ENCODE assay signal across 26 cellular contexts in the genomic region with DNA sequence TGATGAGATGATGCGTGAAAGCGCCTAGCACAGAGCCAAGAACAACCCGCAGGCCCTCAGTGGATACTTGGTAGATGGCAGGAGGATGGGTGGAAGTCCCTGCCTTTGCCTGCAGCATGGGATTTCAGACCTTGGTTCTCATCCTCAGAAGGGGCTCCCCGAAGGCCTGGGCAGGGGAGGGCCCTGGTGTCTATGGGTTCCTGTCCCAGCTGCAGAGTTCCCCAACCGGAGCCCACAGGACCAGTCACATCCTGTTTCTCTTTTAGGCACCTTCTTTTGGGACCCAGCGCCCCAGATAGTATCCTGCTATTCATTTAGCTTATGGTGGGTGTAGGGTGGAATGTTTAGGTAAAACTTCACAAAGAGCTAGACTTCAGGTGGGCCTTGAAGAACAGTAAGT. TPM values are rescaled to one million over a fixed set of nuclear protein-coding genes. Genes with fewer than 3 reads are reported as not detected.
DNase-seq lines count a peak whose midpoint lies in the region; ATAC-seq lines count a peak whose summit lies in the region.
"Had no signal": no experiment of that assay in that cellular context is flagged by ENCODE, and none has a peak within 500 bp of the region (broad histone marks: within the 10 kb centered on the region; RNA-seq: fewer than 3 reads in every experiment).

No MANE protein-coding gene starts in this region.

- H2BK12ac ChIP-seq in neuronal stem cell (ENCODE audit: low read length) = no peak overlapping the region

- H3K4me3 Mint-ChIP-seq in T-helper 17 cell = no peak overlapping the region
- H3K4me3 Mint-ChIP-seq: activated naive CD8-positive, alpha-beta T cell treated with anti-CD3 and anti-CD28 coated beads, Interleukin-2, amount 10 ng/mL, durations not matched to agents 7 days and 5 days; activated T-helper 1 cell treated with anti-CD3 and anti-CD28 coated beads, Interleukin-12 subunit alpha, Interleukin-12 subunit beta, Interleukin-2, Interleukin-4 antibody, amounts not matched to agents 30 ng/mL and 10 ng/mL and 1 ng/mL, durations not matched to agents 14 hours and 24 hours and 36 hours; CD4-positive, alpha-beta T cell had no signal

- H3K9me3 ChIP-seq in T-helper 17 cell (ENCODE audit: control insufficient read depth, low read length, poor library complexity, severe bottlenecking) (no peaks in the 10 kb centered on the region), neuronal stem cell (replicated peaks in 1 of 2; ENCODE audit: control insufficient read depth in 2 of 2, insufficient read depth in 1 of 2, low read depth in 1 of 2, low read length in 2 of 2) (peaks cover 4 to 7% of the 10 kb centered on the region in 2 donors)
- H3K9me3 ChIP-seq: gastrocnemius medialis, uterus had no signal

- H3K27me3 ChIP-seq in neuronal stem cell (ENCODE audit: control insufficient read depth in 3 of 3, insufficient read depth in 3 of 3, low read depth in 1 of 3, low read length in 3 of 3) = no peaks in the 10 kb centered on the region
- H3K27me3 ChIP-seq: gastrocnemius medialis, spleen, uterus had no signal

- no peak overlapping the region for H2AFZ ChIP-seq in neuronal stem cell (ENCODE audit: low read length)

- H3K36me3 Mint-ChIP-seq in T-helper 17 cell (ENCODE audit: low read depth) = peaks cover 2% of the 10 kb centered on the region
- H3K36me3 Mint-ChIP-seq: activated naive CD8-positive, alpha-beta T cell treated with anti-CD3 and anti-CD28 coated beads, Interleukin-2, amount 10 ng/mL, durations not matched to agents 7 days and 5 days had no signal

- H3K4me3 ChIP-seq in neuronal stem cell (ENCODE audit: low read length in 2 of 2) = no peak overlapping the region
- H3K4me3 ChIP-seq: gastrocnemius medialis, HAP-1, spleen, thoracic aorta, uterus had no signal

- peak overlapping the region; percentile 33 for H2BK15ac ChIP-seq in neuronal stem cell (ENCODE audit: low read length)

- no peak overlapping the region for H3K23ac ChIP-seq in neuronal stem cell (ENCODE audit: low read depth, low read length, poor library complexity)

- no peak overlapping the region for H2AK5ac ChIP-seq in neuronal stem cell (ENCODE audit: low read depth, low read length)

- H3K14ac ChIP-seq in neuronal stem cell (ENCODE audit: low read length) = no peak overlapping the region

- no peaks in the 10 kb centered on the region for H3K36me3 ChIP-seq in neuronal stem cell (replicated peaks in 1 of 2; ENCODE audit: control insufficient read depth in 2 of 2, insufficient read depth in 2 of 2, low read length in 2 of 2)
- H3K36me3 ChIP-seq: gastrocnemius medialis, HAP-1, spleen, thoracic aorta, uterus had no signal

- no peak overlapping the region for H4K91ac ChIP-seq in neuronal stem cell (ENCODE audit: low read depth, low read length, poor library complexity)

- no peak overlapping the region for H3K9ac ChIP-seq in neuronal stem cell (ENCODE audit: low read depth, low read length, poor library complexity)

- no peak overlapping the region for H3K27ac ChIP-seq in neuronal stem cell (replicated peaks; ENCODE audit: low read length)
- H3K27ac ChIP-seq: RWPE1, thoracic aorta, uterus had no signal

- peaks cover 16% of the 10 kb centered on the region for H3K27me3 Mint-ChIP-seq in T-helper 17 cell
- H3K27me3 Mint-ChIP-seq: activated naive CD8-positive, alpha-beta T cell treated with anti-CD3 and anti-CD28 coated beads, Interleukin-2, amount 10 ng/mL, durations not matched to agents 7 days and 5 days; CD4-positive, alpha-beta T cell had no signal

- no peak overlapping the region for H3K4me2 ChIP-seq in neuronal stem cell (ENCODE audit: insufficient read depth, low read length, poor library complexity, severe bottlenecking)

- H3K4ac ChIP-seq in neuronal stem cell (ENCODE audit: low read length) = no peak overlapping the region

- DNase-seq in T-helper 17 cell = no peak
- DNase-seq in neuronal stem cell (ENCODE audit: low spot score) = no peak
- no peak for DNase-seq in NCI-H82 treated with DMSO at 0.1 percent for 48 hours (lab: John Stamatoyannopoulos, UW; ENCODE audit: unreplicated experiment)
- DNase-seq in COLO829 (ENCODE audit: low spot score) = no peak
- DNase-seq in Ammon's horn (ENCODE audit: low spot score) = no peak
- DNase-seq: activated naive CD8-positive, alpha-beta T cell treated with anti-CD3 and anti-CD28 coated beads, Interleukin-2, amount 10 ng/mL, durations not matched to agents 7 days and 5 days; CD4-positive, alpha-beta T cell; cerebellar nuclear complex; gastrocnemius medialis; KG1; left cardiac atrium; MM.1S; NCI-H1417; NCI-H2029 treated with DMSO at 0.1 percent for 48 hours; NCI-H2227 treated with DMSO at 0.1 percent for 48 hours; posterior cingulate gyrus; right cardiac atrium; spleen; stimulated activated CD4-positive, alpha-beta T cell treated with anti-CD3 and anti-CD28 coated beads, Interleukin-2, amount 100 ng/mL, for 48 hours; uterus had no signal

- H3K4me1 Mint-ChIP-seq in T-helper 17 cell = peaks cover 2% of the 10 kb centered on the region

- no peak overlapping the region for H4K8ac ChIP-seq in neuronal stem cell (ENCODE audit: low read depth, low read length)

- H2BK5ac ChIP-seq in neuronal stem cell (ENCODE audit: low read length) = no peak overlapping the region

- H3K18ac ChIP-seq in neuronal stem cell (ENCODE audit: low read length) = no peak overlapping the region

- peak overlapping the region; percentile 72 for H3K27ac Mint-ChIP-seq in T-helper 17 cell
- H3K27ac Mint-ChIP-seq: activated naive CD8-positive, alpha-beta T cell treated with anti-CD3 and anti-CD28 coated beads, Interleukin-2, amount 10 ng/mL, durations not matched to agents 7 days and 5 days; activated T-helper 1 cell treated with anti-CD3 and anti-CD28 coated beads, Interleukin-12 subunit alpha, Interleukin-12 subunit beta, Interleukin-2, Interleukin-4 antibody, amounts not matched to agents 30 ng/mL and 10 ng/mL and 1 ng/mL, durations not matched to agents 14 hours and 24 hours and 36 hours; CD4-positive, alpha-beta T cell had no signal

- WGBS in neuronal stem cell (ENCODE audit: extremely low coverage in 2 of 2, insufficient read length in 2 of 2, insufficient replicate concordance in 1 of 2), 2 donors = no CpG with 5 or more reads among the region's 6 CpGs

- H2BK120ac ChIP-seq in neuronal stem cell (ENCODE audit: low read depth, low read length) = no peak overlapping the region

- peak; percentile 52 for ATAC-seq in GM18502 (IDR thresholded peaks at IDR 0.05; ENCODE audit: poor library complexity, unreplicated experiment)
- peak; percentile 50 for ATAC-seq in GM19043 (IDR thresholded peaks at IDR 0.05; ENCODE audit: low read depth, unreplicated experiment)
- ATAC-seq in T-helper 17 cell = no peak
- ATAC-seq: gastrocnemius medialis had no signal

- no peaks in the 10 kb centered on the region for H3K79me1 ChIP-seq in neuronal stem cell (ENCODE audit: low read depth, low read length)

- H3K4me1 ChIP-seq in neuronal stem cell (ENCODE audit: control insufficient read depth in 2 of 2, insufficient read depth in 1 of 2, low read depth in 1 of 2, low read length in 2 of 2) = peaks cover 14 to 17% of the 10 kb centered on the region in 2 donors
- H3K4me1 ChIP-seq: gastrocnemius medialis, HAP-1, uterus had no signal

RNA-seq across cellular contexts. Expression of a gene that starts 55.5 kb away (rescaled TPM):
- 100 to 1,000 TPM; 872 to 886 TPM for total RNA-seq in T-helper 17 cell
- polyA plus RNA-seq in neuronal stem cell (2013, experiment 1 of 2) = 396 TPM
- polyA plus RNA-seq in neuronal stem cell (2013, experiment 2 of 2) = 424 TPM
